25 cellular contexts compared by ENCODE assay signal in the genomic region with DNA sequence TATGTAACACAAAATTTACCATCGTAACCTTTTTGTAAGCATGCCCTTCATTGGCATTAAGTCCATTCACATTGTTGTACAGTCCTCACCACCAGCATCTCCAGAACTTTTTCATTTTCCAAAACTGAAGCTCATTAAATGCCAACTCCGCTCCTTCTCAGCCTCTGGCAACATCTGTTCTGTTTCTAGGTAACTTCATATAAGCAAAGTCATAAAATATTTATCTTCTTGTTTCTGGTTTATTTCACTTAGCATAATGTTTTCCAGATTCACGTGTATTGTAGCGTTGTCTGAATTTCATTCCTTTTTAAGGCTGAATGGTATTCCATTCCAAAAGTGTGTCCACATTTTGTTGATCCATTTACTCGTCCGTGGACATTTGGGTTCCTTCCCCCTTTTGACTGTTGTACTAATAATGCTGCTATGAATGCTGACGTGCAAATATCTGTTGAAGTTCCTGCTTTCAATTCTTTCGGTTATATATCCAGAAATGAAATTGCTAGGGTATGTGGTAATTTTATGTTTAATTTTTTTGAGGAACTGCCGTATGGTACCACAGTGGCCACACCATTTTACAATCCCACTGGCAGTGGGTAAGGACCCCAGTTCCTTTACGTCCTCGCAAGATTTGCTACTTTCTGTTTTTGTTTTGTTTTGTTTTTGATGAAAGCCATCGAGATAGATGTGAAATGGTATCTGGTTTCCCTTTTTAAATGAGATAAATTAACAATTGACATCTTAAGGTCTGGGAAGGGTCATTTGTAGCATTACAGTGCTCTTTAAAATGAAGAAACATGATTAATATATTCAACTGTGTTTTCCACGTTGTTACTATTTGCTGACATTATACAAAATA.
DNase-seq lines count a peak whose midpoint lies in the region; ATAC-seq and TF ChIP-seq lines count a peak whose summit lies in the region.
"Had no signal": no experiment of that assay in that cellular context is flagged by ENCODE, and none has a peak within 500 bp of the region (broad histone marks: within the 10 kb centered on the region; RNA-seq: fewer than 3 reads in every experiment).

No MANE protein-coding gene starts in this region.

- no peaks in the 10 kb centered on the region for H3K36me3 ChIP-seq in prostate gland

- H3K4me3 ChIP-seq in right cardiac atrium (ENCODE audit: low read length) (no peak overlapping the region), prostate gland (no peak overlapping the region)
- H3K4me3 ChIP-seq: A549, gastrocnemius medialis, K562, SK-N-MC, skin epidermis, tibial artery had no signal

- 68% methylated on average over 13 of the region's 13 CpGs for WGBS in right cardiac atrium
- WGBS in prostate gland = 78% methylated on average over 13 of the region's 13 CpGs

- TF ChIP-seq CTCF in nephron (IDR thresholded peaks at IDR 0.05; ENCODE audit: unreplicated experiment in 3 of 3) = no peak
- TF ChIP-seq CTCF in glutamatergic neuron (IDR thresholded peaks at IDR 0.05; ENCODE audit: partially characterized antibody, unreplicated experiment) = no peak
- no peak for TF ChIP-seq CTCF in prostate gland (IDR thresholded peaks at IDR 0.05)

- no peak for TF ChIP-seq POLR2A in prostate gland (IDR thresholded peaks at IDR 0.05)

- H3K9me3 ChIP-seq in right cardiac atrium (ENCODE audit: control insufficient read depth, low read length) (no peaks in the 10 kb centered on the region), prostate gland (no peaks in the 10 kb centered on the region)
- H3K9me3 ChIP-seq: A549, gastrocnemius medialis, tibial artery had no signal

- H3K4me3 Mint-ChIP-seq in nephron (peak overlapping the region in 2 of 3 experiments; percentile 13 to 25), glutamatergic neuron (ENCODE audit: unreplicated experiment) (no peak overlapping the region)
- H3K4me3 Mint-ChIP-seq: activated CD4-positive, alpha-beta T cell treated with anti-CD3 and anti-CD28 coated beads, Interleukin-2, amount 10 ng/mL, durations not matched to agents 24 days and 14 days; CD4-positive, alpha-beta T cell; memory B cell had no signal

- intact Hi-C loops in Right ventricle myocardium superior (cut with DNase I) = no loop called here
- intact Hi-C loops in cardiac septum (cut with DNase I) = loop anchor here (10.0 kb wide), 1 partner anchor 419 kb away; no protein-coding TSS in a partner anchor
- intact Hi-C loops in right cardiac atrium (cut with DNase I) = no loop called here
- intact Hi-C loops in prostate gland (cut with DNase I) = no loop called here

- no peak for DNase-seq in Right ventricle myocardium superior
- DNase-seq in cardiac septum (ENCODE audit: low spot score) = no peak
- no peak for DNase-seq in right cardiac atrium
- DNase-seq in dermis blood vessel endothelial cell = no peak
- no peak for DNase-seq in glutamatergic neuron
- no peak for DNase-seq in prostate gland (ENCODE audit: low spot score)
- DNase-seq in caudate nucleus (lab: John Stamatoyannopoulos, UW) = no peak
- DNase-seq: activated CD4-positive, alpha-beta T cell treated with anti-CD3 and anti-CD28 coated beads, Interleukin-2, amount 10 ng/mL, durations not matched to agents 24 days and 14 days; activated CD8-positive, alpha-beta memory T cell treated with anti-CD3 and anti-CD28 coated beads, Interleukin-2, amount 50 U/mL, for 48 hours; aorta; CD4-positive, alpha-beta T cell; DMS53; gastrocnemius medialis; GOT3; NCI-H2081 treated with DMSO at 0.1 percent for 48 hours; NCI-H510A treated with DMSO at 0.1 percent for 48 hours; nucleus accumbens; tibial artery had no signal

- H3K4me1 Mint-ChIP-seq in nephron (peaks cover 17% of the 10 kb centered on the region), glutamatergic neuron (ENCODE audit: low read depth, unreplicated experiment) (peaks cover 6% of the 10 kb centered on the region)

- H3K27me3 Mint-ChIP-seq in nephron (ENCODE audit: low read depth) (peaks cover 8% of the 10 kb centered on the region), glutamatergic neuron (ENCODE audit: unreplicated experiment) (no peaks in the 10 kb centered on the region)
- H3K27me3 Mint-ChIP-seq: activated CD4-positive, alpha-beta T cell treated with anti-CD3 and anti-CD28 coated beads, Interleukin-2, amount 10 ng/mL, durations not matched to agents 24 days and 14 days; CD4-positive, alpha-beta T cell; memory B cell had no signal

- H3K4me1 ChIP-seq in right cardiac atrium (ENCODE audit: control insufficient read depth, insufficient read depth, low read length) (no peaks in the 10 kb centered on the region), prostate gland (replicated peaks) (no peaks in the 10 kb centered on the region)
- H3K4me1 ChIP-seq: A549, gastrocnemius medialis, tibial artery had no signal

- H3K36me3 Mint-ChIP-seq in nephron (ENCODE audit: low read depth) = peaks cover 53% of the 10 kb centered on the region
- peaks cover 17% of the 10 kb centered on the region for H3K36me3 Mint-ChIP-seq in glutamatergic neuron (ENCODE audit: unreplicated experiment)

- ATAC-seq in Right ventricle myocardium superior (ENCODE audit: poor library complexity) (peak; percentile 46), right cardiac atrium (peak; percentile 35 to 39)
- ATAC-seq: A549, gastrocnemius medialis, K562 had no signal

- H3K27ac ChIP-seq in right cardiac atrium (ENCODE audit: low read length) (no peak overlapping the region), prostate gland (no peak overlapping the region), caudate nucleus (ENCODE audit: low read depth, low read length) (no peak overlapping the region)
- H3K27ac ChIP-seq: A549, epithelial cell of prostate, gastrocnemius medialis, SK-N-MC, tibial artery had no signal

- H3K9me3 Mint-ChIP-seq in nephron (peaks cover 7% of the 10 kb centered on the region), glutamatergic neuron (ENCODE audit: unreplicated experiment) (peaks cover 2% of the 10 kb centered on the region)
- H3K9me3 Mint-ChIP-seq: activated CD4-positive, alpha-beta T cell treated with anti-CD3 and anti-CD28 coated beads, Interleukin-2, amount 10 ng/mL, durations not matched to agents 24 days and 14 days; CD4-positive, alpha-beta T cell; memory B cell had no signal

- peak overlapping the region; percentile 86 to 91 (median 87) for H3K27ac Mint-ChIP-seq in nephron
- H3K27ac Mint-ChIP-seq in glutamatergic neuron (ENCODE audit: unreplicated experiment) = no peak overlapping the region
- H3K27ac Mint-ChIP-seq: activated CD4-positive, alpha-beta T cell treated with anti-CD3 and anti-CD28 coated beads, Interleukin-2, amount 10 ng/mL, durations not matched to agents 24 days and 14 days; CD4-positive, alpha-beta T cell; memory B cell had no signal

- H3K27me3 ChIP-seq in right cardiac atrium (ENCODE audit: control insufficient read depth, insufficient read depth) = no peaks in the 10 kb centered on the region
- H3K27me3 ChIP-seq in prostate gland (replicated peaks; ENCODE audit: insufficient read depth) = no peaks in the 10 kb centered on the region
- H3K27me3 ChIP-seq: gastrocnemius medialis, tibial artery had no signal
